In genomic region chr13:75079226-75079625, GRCh38 we compare ENCODE assay signal across 29 cellular contexts.
A peak's percentile ranks its signal among the peaks of the same experiment; 100 is the strongest.
DNase-seq lines count a peak whose midpoint lies in the region; ATAC-seq, FAIRE-seq and TF ChIP-seq lines count a peak whose summit lies in the region.
"Had no signal": no experiment of that assay in that cellular context is flagged by ENCODE, and none has a peak within 500 bp of the region (broad histone marks: within the 10 kb centered on the region; RNA-seq: fewer than 3 reads in every experiment).

No MANE protein-coding gene starts in this region.

- WGBS in HepG2 (ENCODE audit: low lambda C conversion rate): 2% methylated on average over 2 of the region's 2 CpGs

- H3K27me3 Mint-ChIP-seq in activated naive CD4-positive, alpha-beta T cell treated with anti-CD3 and anti-CD28 coated beads, Interleukin-2, amount 10 ng/mL, durations not matched to agents 7 days and 5 days: no peaks in the 10 kb centered on the region

- intact Hi-C loops in HepG2 (cut with micrococcal nuclease; ENCODE audit: unreplicated experiment): no loop called here
- intact Hi-C loops in left ventricle myocardium superior (cut with micrococcal nuclease): no loop called here

- CTCF ChIA-PET in HepG2 (lab: Yijun Ruan, JAX; ENCODE audit: low intra/inter-chr PET ratio, low total read pairs): no interaction called here
- CTCF ChIA-PET in activated naive CD4-positive, alpha-beta T cell treated with anti-CD3 and anti-CD28 coated beads, Interleukin-2, amount 10 ng/mL, durations not matched to agents 7 days and 5 days (lab: Charles Lee): no interaction called here

- no peaks in the 10 kb centered on the region for H3K36me3 Mint-ChIP-seq in activated naive CD4-positive, alpha-beta T cell treated with anti-CD3 and anti-CD28 coated beads, Interleukin-2, amount 10 ng/mL, durations not matched to agents 7 days and 5 days
- H3K36me3 Mint-ChIP-seq: activated CD4-positive, alpha-beta memory T cell treated with anti-CD3 and anti-CD28 coated beads for 36 hours; natural killer cell treated with Interleukin-12 subunit alpha and Interleukin-12 subunit beta and Interleukin-15 and Interleukin-18, amount 100 ng/mL, for 72 hours had no signal

- H3K9me3 ChIP-seq in HepG2 (ENCODE audit: low read length): no peaks in the 10 kb centered on the region
- H3K9me3 ChIP-seq: Peyer's patch, transverse colon had no signal

- DNase-seq in EL (peak; percentile 54), RPMI7951 (ENCODE audit: low read depth) (peak; percentile 45), fibroblast of gingiva (ENCODE audit: low read depth) (peak; percentile 33), lung microvascular endothelial cell (ENCODE audit: low read depth in 2 of 2) (peak; percentile 21 to 30), HepG2 (ENCODE audit: low spot score) (no peak), SIG-M5 (lab: John Stamatoyannopoulos, UW) (no peak), left ventricle myocardium superior (no peak)
- no peak for DNase-seq in activated naive CD4-positive, alpha-beta T cell treated with anti-CD3 and anti-CD28 coated beads, Interleukin-2, amount 10 ng/mL, durations not matched to agents 7 days and 5 days
- DNase-seq: activated CD4-positive, alpha-beta memory T cell treated with anti-CD3 and anti-CD28 coated beads for 36 hours; activated CD4-positive, CD25-positive, alpha-beta regulatory T cell; amygdala; CD4-positive, alpha-beta T cell; effector memory CD4-positive, alpha-beta T cell; hypothalamus; NCI-H1092 treated with DMSO at 0.1 percent for 48 hours; NCI-H2029 treated with DMSO at 0.1 percent for 48 hours; NCI-H510A; NK-92 treated with Interleukin-12 subunit alpha and Interleukin-12 subunit beta, amount 100 ng/mL, for 24 hours; Peyer's patch; posterior cingulate gyrus; stimulated activated naive CD8-positive, alpha-beta T cell treated with anti-CD3 and anti-CD28 coated beads, Interleukin-15, Interleukin-2, amounts not matched to agents 100 U/mL and 50 U/mL, for 24 hours; transverse colon had no signal

- H3K4me2 ChIP-seq in HepG2 (ENCODE audit: low read depth, low read length): no peak overlapping the region

- no TSS peak for BruUV-seq in HepG2 (replicated peaks; lab: Mats Ljungman, UMichigan)

- H3K27ac Mint-ChIP-seq in activated naive CD4-positive, alpha-beta T cell treated with anti-CD3 and anti-CD28 coated beads, Interleukin-2, amount 10 ng/mL, durations not matched to agents 7 days and 5 days: no peak overlapping the region
- H3K27ac Mint-ChIP-seq: activated CD4-positive, alpha-beta memory T cell treated with anti-CD3 and anti-CD28 coated beads for 36 hours; CD4-positive, alpha-beta T cell; natural killer cell treated with Interleukin-12 subunit alpha and Interleukin-12 subunit beta and Interleukin-15 and Interleukin-18, amount 100 ng/mL, for 72 hours; T-helper 2 cell treated with Interferon-gamma antibody and Interleukin-4, amounts not matched to agents 5 μg/mL and 100 μg/mL, for 36 hours had no signal

- no peak overlapping the region for H3K4me3 Mint-ChIP-seq in activated naive CD4-positive, alpha-beta T cell treated with anti-CD3 and anti-CD28 coated beads, Interleukin-2, amount 10 ng/mL, durations not matched to agents 7 days and 5 days
- H3K4me3 Mint-ChIP-seq: activated CD4-positive, alpha-beta memory T cell treated with anti-CD3 and anti-CD28 coated beads for 36 hours; CD4-positive, alpha-beta T cell; natural killer cell treated with Interleukin-12 subunit alpha and Interleukin-12 subunit beta and Interleukin-15 and Interleukin-18, amount 100 ng/mL, for 72 hours; T-helper 2 cell treated with Interferon-gamma antibody and Interleukin-4, amounts not matched to agents 5 μg/mL and 100 μg/mL, for 36 hours had no signal

- FAIRE-seq in HepG2 (lab: Jason Lieb, UNC): no peak
- FAIRE-seq: GM12892, keratinocyte had no signal

- in situ Hi-C loops in HepG2 (cut with HindIII; ENCODE audit: extremely low pct_ligation_motif_present, low pct_unique_long_range_greater_than_20kb): no loop called here

- TF ChIP-seq EP300 in HepG2 (IDR thresholded peaks at IDR 0.05; ENCODE audit: low read depth in 2 of 2, low read length in 2 of 2) (no peak), HepG2 (CRISPR knock-in tag; IDR thresholded peaks at IDR 0.05; ENCODE audit: borderline replicate concordance) (no peak)

- no peak overlapping the region for H3K9ac ChIP-seq in HepG2 (ENCODE audit: insufficient read depth, low read depth, low read length)

- no peaks in the 10 kb centered on the region for H3K4me1 ChIP-seq in HepG2 (ENCODE audit: insufficient read depth, low read length)
- H3K4me1 ChIP-seq: foreskin keratinocyte, Peyer's patch, transverse colon had no signal

- H3K9me3 Mint-ChIP-seq in activated naive CD4-positive, alpha-beta T cell treated with anti-CD3 and anti-CD28 coated beads, Interleukin-2, amount 10 ng/mL, durations not matched to agents 7 days and 5 days: no peaks in the 10 kb centered on the region
- H3K9me3 Mint-ChIP-seq: activated CD4-positive, alpha-beta memory T cell treated with anti-CD3 and anti-CD28 coated beads for 36 hours; CD4-positive, alpha-beta T cell; T-helper 2 cell treated with Interferon-gamma antibody and Interleukin-4, amounts not matched to agents 5 μg/mL and 100 μg/mL, for 36 hours had no signal

- no peak overlapping the region for H3K27ac ChIP-seq in HepG2 (ENCODE audit: extremely low read length, insufficient read depth, low read length)
- H3K27ac ChIP-seq: foreskin keratinocyte, Peyer's patch, SK-N-MC, skin epidermis, transverse colon had no signal

- TF ChIP-seq POLR2A in HepG2 (IDR thresholded peaks at IDR 0.05; ENCODE audit: insufficient read depth in 1 of 2, low read depth in 2 of 2, low read length in 2 of 2): no peak

- no peak for TF ChIP-seq RAD21 in HepG2 (CRISPR knock-in tag; IDR thresholded peaks at IDR 0.05)

- ATAC-seq in HepG2 (no peak), left ventricle myocardium superior (no peak)
- ATAC-seq: foreskin keratinocyte; natural killer cell treated with Interleukin-12 subunit alpha and Interleukin-12 subunit beta and Interleukin-15 and Interleukin-18, amount 100 ng/mL, for 72 hours; stimulated activated naive CD8-positive, alpha-beta T cell treated with anti-CD3 and anti-CD28 coated beads, Interleukin-15, Interleukin-2, amounts not matched to agents 100 U/mL and 50 U/mL, for 24 hours had no signal

- no peak overlapping the region for H2AFZ ChIP-seq in HepG2 (ENCODE audit: low read length)

- no peaks in the 10 kb centered on the region for H3K36me3 ChIP-seq in HepG2 (replicated peaks in 1 of 2; ENCODE audit: control insufficient read depth in 1 of 2, insufficient read depth in 2 of 2, low read length in 2 of 2)
- H3K36me3 ChIP-seq: Peyer's patch, transverse colon had no signal

- TF ChIP-seq CTCF in HepG2 (CRISPR knock-in tag; IDR thresholded peaks at IDR 0.05): no peak

- H4K20me1 ChIP-seq in HepG2 (ENCODE audit: insufficient read depth, low read length): no peaks in the 10 kb centered on the region

- no peak overlapping the region for H3K4me3 ChIP-seq in HepG2 (replicated peaks in 1 of 3; ENCODE audit: insufficient read depth in 1 of 3, low read depth in 2 of 3, low read length in 3 of 3)
- H3K4me3 ChIP-seq: Peyer's patch, SK-N-MC, skin epidermis, transverse colon had no signal

- H3K4me1 Mint-ChIP-seq in activated naive CD4-positive, alpha-beta T cell treated with anti-CD3 and anti-CD28 coated beads, Interleukin-2, amount 10 ng/mL, durations not matched to agents 7 days and 5 days: no peaks in the 10 kb centered on the region

- no peaks in the 10 kb centered on the region for H3K27me3 ChIP-seq in HepG2 (ENCODE audit: control insufficient read depth in 1 of 2, insufficient read depth in 2 of 2, low read length in 2 of 2)
- H3K27me3 ChIP-seq: Peyer's patch, transverse colon had no signal

- POLR2A ChIA-PET in HepG2 (lab: Yijun Ruan, JAX): no interaction called here

- H3K79me2 ChIP-seq in HepG2 (ENCODE audit: insufficient read depth, low read length): no peaks in the 10 kb centered on the region

TF ChIP-seq in HepG2, 621 proteins besides CTCF, POLR2A, EP300 and RAD21 (continues in another document):
- no peak for TF ChIP-seq ZNF784 (CRISPR knock-in tag; IDR thresholded peaks at IDR 0.05; ENCODE audit: borderline replicate concordance)
- no peak for TF ChIP-seq SRY (CRISPR knock-in tag; IDR thresholded peaks at IDR 0.05)
- TF ChIP-seq BRD4 (CRISPR knock-in tag; IDR thresholded peaks at IDR 0.05): no peak
- no peak for TF ChIP-seq ZSCAN31 (CRISPR knock-in tag; IDR thresholded peaks at IDR 0.05; ENCODE audit: low read depth)
- TF ChIP-seq KDM2A (CRISPR knock-in tag; IDR thresholded peaks at IDR 0.05; ENCODE audit: borderline replicate concordance, low read depth): no peak
- TF ChIP-seq ZFP37 (CRISPR knock-in tag; IDR thresholded peaks at IDR 0.05; ENCODE audit: borderline replicate concordance): no peak
- TF ChIP-seq SP2 (CRISPR knock-in tag; IDR thresholded peaks at IDR 0.05): no peak
- TF ChIP-seq THYN1 (CRISPR knock-in tag; IDR thresholded peaks at IDR 0.05; ENCODE audit: borderline replicate concordance, low read depth): no peak
- TF ChIP-seq JUNB (CRISPR knock-in tag; IDR thresholded peaks at IDR 0.05; ENCODE audit: borderline replicate concordance): no peak
- no peak for TF ChIP-seq ZBTB49 (CRISPR knock-in tag; IDR thresholded peaks at IDR 0.05; ENCODE audit: borderline replicate concordance)
- TF ChIP-seq PLRG1 (conservative IDR thresholded peaks at IDR 0.05): no peak

Comparison
In these comparisons a context has a peak if more than half of its experiments do, and no peak if none do; other contexts are left out.
1. DNase-seq: peak in EL (single experiment), RPMI7951 (single experiment), fibroblast of gingiva (single experiment) and lung microvascular endothelial cell (2 of 2); none in HepG2 (single experiment), SIG-M5 (single experiment), left ventricle myocardium superior (single experiment) and activated naive CD4-positive, alpha-beta T cell treated with anti-CD3 and anti-CD28 coated beads, Interleukin-2, amount 10 ng/mL, durations not matched to agents 7 days and 5 days (single experiment).